ENCODE assay signal across 29 cellular contexts in genomic region chr13:97074618-97075017, GRCh38.
"Had no signal": no experiment of that assay in that cellular context is flagged by ENCODE, and none has a peak within 500 bp of the region (broad histone marks: within the 10 kb centered on the region; RNA-seq: fewer than 3 reads in every experiment).

No MANE protein-coding gene starts in this region.

- H3K27ac ChIP-seq: neural progenitor cell, ovary, parathyroid adenoma, psoas muscle, right lobe of liver, sigmoid colon, stomach, thoracic aorta, thyroid gland, tibial nerve, upper lobe of left lung, vagina had no signal

- H3K27ac Mint-ChIP-seq: natural killer cell; nephron; neural progenitor cell; progenitor cell of endocrine pancreas; stimulated activated effector memory CD8-positive, alpha-beta T cell treated with anti-CD3 and anti-CD28 coated beads, Interleukin-12 subunit alpha, Interleukin-12 subunit beta, amount 100 ng/mL, for 72 hours; stimulated activated naive B cell treated with anti-CD40 and anti-IgM and Interleukin-4, amounts not matched to agents 10 μg/mL and 1 μg/mL and 100 μg/mL, for 72 hours; stimulated activated naive CD8-positive, alpha-beta T cell treated with anti-CD3 and anti-CD28 coated beads, Interleukin-15, Interleukin-2, amounts not matched to agents 100 ng/mL and 50 ng/mL, for 24 hours had no signal

- H3K9me3 ChIP-seq: ovary, right lobe of liver, thyroid gland had no signal

- DNase-seq: natural killer cell; occipital lobe; ovary; posterior cingulate gyrus; psoas muscle; right cardiac atrium; right lobe of liver; sigmoid colon; small intestine; stimulated activated CD4-positive, alpha-beta T cell treated with anti-CD3 and anti-CD28 coated beads, Interleukin-15, amount 100 ng/mL, for 24 hours; stimulated activated CD4-positive, alpha-beta T cell treated with anti-CD3 and anti-CD28 coated beads, Interleukin-2, amount 100 ng/mL, for 24 hours; stimulated activated CD4-positive, alpha-beta T cell treated with anti-CD3 and anti-CD28 coated beads, Interleukin-2, amount 100 ng/mL, for 48 hours; stimulated activated CD4-positive, alpha-beta T cell treated with anti-CD3 and anti-CD28 coated beads, Interleukin-4, amount 100 ng/mL, for 24 hours; stimulated activated naive B cell treated with anti-CD40 and anti-IgM and Interleukin-4, amounts not matched to agents 10 μg/mL and 1 μg/mL and 100 μg/mL, for 72 hours; stimulated activated naive CD4-positive, alpha-beta T cell treated with Interleukin-2 at 50 U/mL for 16 hours; stomach; thyroid gland; trophoblast cell; upper lobe of left lung had no signal

- ATAC-seq: natural killer cell; psoas muscle; right cardiac atrium; right lobe of liver; stimulated activated effector memory CD8-positive, alpha-beta T cell treated with anti-CD3 and anti-CD28 coated beads, Interleukin-12 subunit alpha, Interleukin-12 subunit beta, amount 100 ng/mL, for 72 hours; stimulated activated naive B cell treated with anti-CD40 and anti-IgM and Interleukin-4, amounts not matched to agents 10 μg/mL and 1 μg/mL and 100 μg/mL, for 72 hours had no signal

- H3K79me2 ChIP-seq: parathyroid adenoma had no signal

- FAIRE-seq: small intestine, urothelium cell line had no signal

- H3K4me3 Mint-ChIP-seq: natural killer cell; nephron; neural progenitor cell; stimulated activated effector memory CD8-positive, alpha-beta T cell treated with anti-CD3 and anti-CD28 coated beads, Interleukin-12 subunit alpha, Interleukin-12 subunit beta, amount 100 ng/mL, for 72 hours; stimulated activated naive B cell treated with anti-CD40 and anti-IgM and Interleukin-4, amounts not matched to agents 10 μg/mL and 1 μg/mL and 100 μg/mL, for 72 hours; stimulated activated naive CD8-positive, alpha-beta T cell treated with anti-CD3 and anti-CD28 coated beads, Interleukin-15, Interleukin-2, amounts not matched to agents 100 ng/mL and 50 ng/mL, for 24 hours had no signal

- H3K4me2 ChIP-seq: neural progenitor cell had no signal

- H3K4me1 ChIP-seq: neural progenitor cell, parathyroid adenoma, psoas muscle, right lobe of liver, sigmoid colon, stomach, thyroid gland, tibial nerve, upper lobe of left lung, vagina had no signal

- H3K27me3 ChIP-seq: neural progenitor cell, ovary, right lobe of liver, sigmoid colon, stomach, thyroid gland, tibial nerve, upper lobe of left lung, vagina had no signal

- H3K36me3 ChIP-seq: neural progenitor cell, ovary, right lobe of liver, sigmoid colon, stomach, thoracic aorta, thyroid gland, tibial nerve, upper lobe of left lung, vagina had no signal

- H3K4me3 ChIP-seq: neural progenitor cell, ovary, psoas muscle, right lobe of liver, sigmoid colon, stomach, thoracic aorta, thyroid gland, tibial nerve, upper lobe of left lung, vagina had no signal

- H3K4me1 Mint-ChIP-seq: natural killer cell; nephron; neural progenitor cell; stimulated activated effector memory CD8-positive, alpha-beta T cell treated with anti-CD3 and anti-CD28 coated beads, Interleukin-12 subunit alpha, Interleukin-12 subunit beta, amount 100 ng/mL, for 72 hours; stimulated activated naive B cell treated with anti-CD40 and anti-IgM and Interleukin-4, amounts not matched to agents 10 μg/mL and 1 μg/mL and 100 μg/mL, for 72 hours had no signal

- H2AFZ ChIP-seq: neural progenitor cell, parathyroid adenoma had no signal

- H3K36me3 Mint-ChIP-seq: natural killer cell; neural progenitor cell; stimulated activated effector memory CD8-positive, alpha-beta T cell treated with anti-CD3 and anti-CD28 coated beads, Interleukin-12 subunit alpha, Interleukin-12 subunit beta, amount 100 ng/mL, for 72 hours; stimulated activated naive B cell treated with anti-CD40 and anti-IgM and Interleukin-4, amounts not matched to agents 10 μg/mL and 1 μg/mL and 100 μg/mL, for 72 hours had no signal
